ENCODE assay signal across 21 cellular contexts in the genomic region with DNA sequence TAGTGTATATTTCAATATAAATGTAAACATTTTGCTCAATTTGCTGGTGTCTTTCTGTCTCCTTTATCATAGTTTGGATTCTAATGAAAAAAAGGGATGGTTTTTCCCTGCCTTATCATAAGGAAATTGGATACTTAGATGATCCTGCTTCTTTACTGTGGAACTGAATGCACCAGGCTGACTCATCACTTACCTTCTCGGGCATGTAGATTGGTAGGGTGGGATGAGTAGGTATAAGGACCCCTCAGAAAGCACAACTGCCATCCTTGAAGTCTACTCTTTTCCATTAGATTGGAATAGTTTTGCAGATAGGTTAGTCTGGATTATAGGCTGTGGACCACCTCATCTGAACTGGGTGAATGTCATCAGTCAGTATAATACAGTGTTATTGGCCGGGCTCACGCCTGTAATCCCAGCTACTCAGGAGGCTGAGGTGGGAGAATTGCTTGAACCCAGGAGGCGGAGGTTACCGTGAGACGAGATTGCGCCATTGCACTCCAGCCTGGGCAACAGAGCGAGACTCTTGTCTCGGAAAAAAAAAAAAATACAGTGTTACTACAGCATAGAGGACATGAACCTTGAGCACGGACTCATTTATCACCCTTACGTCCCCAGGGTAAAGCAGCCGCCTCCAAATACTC. TPM values are rescaled to one million over a fixed set of nuclear protein-coding genes. Genes with fewer than 3 reads are reported as not detected.
DNase-seq lines count a peak whose midpoint lies in the region; ATAC-seq, FAIRE-seq and TF ChIP-seq lines count a peak whose summit lies in the region.
"Had no signal": no experiment of that assay in that cellular context is flagged by ENCODE, and none has a peak within 500 bp of the region (broad histone marks: within the 10 kb centered on the region; RNA-seq: fewer than 3 reads in every experiment).

No MANE protein-coding gene starts in this region.

- H2AFZ ChIP-seq in astrocyte (ENCODE audit: low read depth, low read length), result no peak overlapping the region

- H3K9me3 ChIP-seq in astrocyte (ENCODE audit: insufficient read depth, low read depth, low read length) (no peaks in the 10 kb centered on the region), mesodermal cell (ENCODE audit: control insufficient read depth, low read length) (no peaks in the 10 kb centered on the region), subcutaneous abdominal adipose tissue (ENCODE audit: control insufficient read depth in 5 of 5, low read length in 5 of 5) (no peaks in the 10 kb centered on the region), aorta (ENCODE audit: control insufficient read depth, low read length) (no peaks in the 10 kb centered on the region)
- H3K9me3 ChIP-seq: mucosa of descending colon, ovary, spleen had no signal

- no peak for DNase-seq in activated naive CD4-positive, alpha-beta T cell treated with anti-CD3 and anti-CD28 coated beads for 36 hours
- DNase-seq in activated naive CD4-positive, alpha-beta T cell treated with anti-CD3 and anti-CD28 coated beads, Interleukin-2, amount 10 ng/mL, durations not matched to agents 7 days and 5 days, result no peak
- DNase-seq in astrocyte (ENCODE audit: low read depth) (no peak), aorta (no peak), NCI-H510A (lab: John Stamatoyannopoulos, UW) (no peak)
- DNase-seq: ACHN; activated gamma-delta T cell; EL; hippocampal formation; mucosa of descending colon; NCI-H1417 treated with DMSO at 0.1 percent for 48 hours; NCI-H2171; ovary; RPMI8226; spleen; stimulated activated naive CD4-positive, alpha-beta T cell had no signal

- H3K4me2 ChIP-seq in astrocyte (ENCODE audit: low read length), result peak overlapping the region; percentile 36

- H3K36me3 ChIP-seq in astrocyte (ENCODE audit: insufficient read depth, low read length) (peaks cover 20% of the 10 kb centered on the region), mesodermal cell (ENCODE audit: control insufficient read depth, insufficient read depth, low read length) (peaks cover 72% of the 10 kb centered on the region), subcutaneous abdominal adipose tissue (ENCODE audit: control insufficient read depth in 5 of 5, insufficient read depth in 5 of 5, low read length in 5 of 5) (peaks cover 18 to 42% (median 22%) of the 10 kb centered on the region in 5 donors), aorta (ENCODE audit: control insufficient read depth in 1 of 2, insufficient read depth in 2 of 2, low read length in 1 of 2) (no peaks in the 10 kb centered on the region)
- H3K36me3 ChIP-seq: ovary had no signal

- H3K27ac ChIP-seq in astrocyte (ENCODE audit: low read depth, low read length) (no peak overlapping the region), mesodermal cell (ENCODE audit: low read depth, low read length, severe bottlenecking) (peak overlapping the region; percentile 43), subcutaneous abdominal adipose tissue (ENCODE audit: low read depth, low read length) (peak overlapping the region; percentile 26), aorta (ENCODE audit: low read depth in 1 of 2, low read length in 2 of 2) (no peak overlapping the region)
- H3K27ac ChIP-seq: VCaP had no signal

- H3K4me1 Mint-ChIP-seq in activated naive CD4-positive, alpha-beta T cell treated with anti-CD3 and anti-CD28 coated beads for 36 hours (ENCODE audit: low read depth), result peaks cover 9% of the 10 kb centered on the region
- peaks cover 2% of the 10 kb centered on the region for H3K4me1 Mint-ChIP-seq in activated naive CD4-positive, alpha-beta T cell treated with anti-CD3 and anti-CD28 coated beads, Interleukin-2, amount 10 ng/mL, durations not matched to agents 7 days and 5 days
- peaks cover 53% of the 10 kb centered on the region for H3K4me1 Mint-ChIP-seq in astrocyte (ENCODE audit: low read depth, unreplicated experiment)

- H3K27me3 Mint-ChIP-seq in activated naive CD4-positive, alpha-beta T cell treated with anti-CD3 and anti-CD28 coated beads for 36 hours (ENCODE audit: low read depth), result no peaks in the 10 kb centered on the region
- no peaks in the 10 kb centered on the region for H3K27me3 Mint-ChIP-seq in activated naive CD4-positive, alpha-beta T cell treated with anti-CD3 and anti-CD28 coated beads, Interleukin-2, amount 10 ng/mL, durations not matched to agents 7 days and 5 days
- no peaks in the 10 kb centered on the region for H3K27me3 Mint-ChIP-seq in astrocyte (ENCODE audit: low read depth, unreplicated experiment)

- no peak overlapping the region for H3K4me3 ChIP-seq in astrocyte (ENCODE audit: insufficient read depth, low read depth, low read length)
- no peak overlapping the region for H3K4me3 ChIP-seq in mesodermal cell (ENCODE audit: extremely low read depth, insufficient read depth, low read length, poor library complexity, severe bottlenecking)
- H3K4me3 ChIP-seq in subcutaneous abdominal adipose tissue (ENCODE audit: low read depth in 1 of 5, low read length in 5 of 5), result no peak overlapping the region
- no peak overlapping the region for H3K4me3 ChIP-seq in aorta (ENCODE audit: low read length in 2 of 2)
- H3K4me3 ChIP-seq: mucosa of descending colon, ovary, spleen had no signal

- H3K27me3 ChIP-seq in astrocyte (ENCODE audit: insufficient read depth, low read length) (no peaks in the 10 kb centered on the region), subcutaneous abdominal adipose tissue (ENCODE audit: control insufficient read depth in 5 of 5, insufficient read depth in 4 of 5, low read length in 5 of 5) (no peaks in the 10 kb centered on the region), aorta (ENCODE audit: control insufficient read depth in 1 of 2, insufficient read depth in 2 of 2, low read length in 1 of 2) (no peaks in the 10 kb centered on the region)
- H3K27me3 ChIP-seq: brain microvascular endothelial cell, ovary, spleen had no signal

- peaks cover 23% of the 10 kb centered on the region for H3K79me2 ChIP-seq in astrocyte (ENCODE audit: insufficient read depth, low read length)

- no peak overlapping the region for H3K4me3 Mint-ChIP-seq in activated naive CD4-positive, alpha-beta T cell treated with anti-CD3 and anti-CD28 coated beads for 36 hours
- no peak overlapping the region for H3K4me3 Mint-ChIP-seq in activated naive CD4-positive, alpha-beta T cell treated with anti-CD3 and anti-CD28 coated beads, Interleukin-2, amount 10 ng/mL, durations not matched to agents 7 days and 5 days
- no peak overlapping the region for H3K4me3 Mint-ChIP-seq in astrocyte (ENCODE audit: unreplicated experiment)

- peaks cover 7% of the 10 kb centered on the region for H3K36me3 Mint-ChIP-seq in activated naive CD4-positive, alpha-beta T cell treated with anti-CD3 and anti-CD28 coated beads for 36 hours (ENCODE audit: low read depth)
- H3K36me3 Mint-ChIP-seq in activated naive CD4-positive, alpha-beta T cell treated with anti-CD3 and anti-CD28 coated beads, Interleukin-2, amount 10 ng/mL, durations not matched to agents 7 days and 5 days, result peaks cover 27% of the 10 kb centered on the region
- H3K36me3 Mint-ChIP-seq in astrocyte (ENCODE audit: low read depth, unreplicated experiment), result peaks cover 18% of the 10 kb centered on the region

- H3K9me3 Mint-ChIP-seq in activated naive CD4-positive, alpha-beta T cell treated with anti-CD3 and anti-CD28 coated beads for 36 hours, result no peaks in the 10 kb centered on the region
- H3K9me3 Mint-ChIP-seq in activated naive CD4-positive, alpha-beta T cell treated with anti-CD3 and anti-CD28 coated beads, Interleukin-2, amount 10 ng/mL, durations not matched to agents 7 days and 5 days, result no peaks in the 10 kb centered on the region
- no peaks in the 10 kb centered on the region for H3K9me3 Mint-ChIP-seq in astrocyte (ENCODE audit: unreplicated experiment)

- TF ChIP-seq CTCF in astrocyte (IDR thresholded peaks at IDR 0.05; ENCODE audit: insufficient read depth, low read depth, low read length), result no peak

- intact Hi-C loops in activated naive CD4-positive, alpha-beta T cell treated with anti-CD3 and anti-CD28 coated beads for 36 hours (cut with micrococcal nuclease), result no loop called here
- intact Hi-C loops in aorta (cut with DNase I), result no loop called here

- CTCF ChIA-PET in activated naive CD4-positive, alpha-beta T cell treated with anti-CD3 and anti-CD28 coated beads for 36 hours (lab: Charles Lee), result interaction anchor here (0.6 to 1.6 kb wide), 2 partner anchors 10 to 19 kb away, joined by 3 to 8 read pairs; no protein-coding TSS in a partner anchor
- CTCF ChIA-PET in activated naive CD4-positive, alpha-beta T cell treated with anti-CD3 and anti-CD28 coated beads, Interleukin-2, amount 10 ng/mL, durations not matched to agents 7 days and 5 days (lab: Charles Lee), result interaction anchor here (0.8 to 2.2 kb wide), 5 partner anchors 10 to 49 kb away, joined by 3 to 17 read pairs (median 4); no protein-coding TSS in a partner anchor

- H3K4me1 ChIP-seq in astrocyte (ENCODE audit: insufficient read depth, low read length) (peaks cover 4% of the 10 kb centered on the region), mesodermal cell (ENCODE audit: control insufficient read depth, insufficient read depth, low read length, poor library complexity, severe bottlenecking) (peaks cover 33% of the 10 kb centered on the region), subcutaneous abdominal adipose tissue (ENCODE audit: control insufficient read depth in 5 of 5, insufficient read depth in 5 of 5, low read length in 5 of 5) (peaks cover 0 to 43% (median 33%) of the 10 kb centered on the region in 5 donors), aorta (ENCODE audit: control insufficient read depth in 1 of 2, insufficient read depth in 2 of 2, low read length in 2 of 2) (no peaks in the 10 kb centered on the region)

- no peak overlapping the region for H3K9ac ChIP-seq in astrocyte (ENCODE audit: low read length)
- no peak overlapping the region for H3K9ac ChIP-seq in subcutaneous abdominal adipose tissue (ENCODE audit: low read length in 5 of 5)

- ATAC-seq in GM18505 (IDR thresholded peaks at IDR 0.05; ENCODE audit: unreplicated experiment), result no peak
- no peak for ATAC-seq in aorta (ENCODE audit: low FRiP score)
- ATAC-seq: mucosa of descending colon had no signal

- peak overlapping the region; percentile 18 for H3K27ac Mint-ChIP-seq in activated naive CD4-positive, alpha-beta T cell treated with anti-CD3 and anti-CD28 coated beads for 36 hours
- H3K27ac Mint-ChIP-seq in activated naive CD4-positive, alpha-beta T cell treated with anti-CD3 and anti-CD28 coated beads, Interleukin-2, amount 10 ng/mL, durations not matched to agents 7 days and 5 days, result no peak overlapping the region
- H3K27ac Mint-ChIP-seq in astrocyte (ENCODE audit: unreplicated experiment), result peak overlapping the region; percentile 82

- 79 to 85% methylated on average over 9 to 11 of the region's 12 CpGs for WGBS in mesodermal cell (ENCODE audit: insufficient coverage in 2 of 2), 2 experiments
- 70 to 80% methylated on average over 12 of the region's 12 CpGs for WGBS in aorta, 2 donors

- FAIRE-seq in astrocyte (lab: Jason Lieb, UNC), result no peak

- H4K20me1 ChIP-seq in astrocyte (ENCODE audit: insufficient read depth, low read length), result peaks cover 49% of the 10 kb centered on the region

- TF ChIP-seq POLR2A in GM18505 (IDR thresholded peaks at IDR 0.05; ENCODE audit: borderline replicate concordance, extremely low read depth, insufficient read depth, insufficient read length), result no peak

RNA-seq across cellular contexts. Expression of gene SIDT2, which starts 7.4 kb away (rescaled TPM):
- 10 to 100 TPM; 23.9 to 25.6 TPM for total RNA-seq in activated naive CD4-positive, alpha-beta T cell treated with anti-CD3 and anti-CD28 coated beads for 36 hours
- total RNA-seq in astrocyte (54.8 and 55.8 TPM in 2 replicates), aorta (10 to 100 TPM; 51.2 to 81.3 TPM)
- 24.4 TPM for polyA plus RNA-seq in mesodermal cell (2013, experiment 1 of 2)
- 22.4 TPM for polyA plus RNA-seq in mesodermal cell (2013, experiment 2 of 2)
- 10 to 100 TPM; 10.4 to 62.9 TPM for polyA plus RNA-seq in aorta

RNA-seq across cellular contexts. Expression of gene PAFAH1B2, which starts 27.0 kb away (rescaled TPM):
- total RNA-seq in activated naive CD4-positive, alpha-beta T cell treated with anti-CD3 and anti-CD28 coated beads for 36 hours, result 10 to 100 TPM; 43.7 to 44.3 TPM
- total RNA-seq in astrocyte (139 and 142 TPM in 2 replicates), aorta (10 to 100 TPM; 69.9 to 73.5 TPM)
- polyA plus RNA-seq in mesodermal cell (2013, experiment 1 of 2), result 65.6 TPM
- polyA plus RNA-seq in mesodermal cell (2013, experiment 2 of 2), result 65.0 TPM
- polyA plus RNA-seq in aorta, result 10 to 100 TPM; 18.2 to 20.5 TPM

RNA-seq across cellular contexts. Expression of gene TAGLN, which starts 28.0 kb away (rescaled TPM):
- total RNA-seq in activated naive CD4-positive, alpha-beta T cell treated with anti-CD3 and anti-CD28 coated beads for 36 hours, result 1 to 10 TPM; 2.1 to 2.2 TPM
- total RNA-seq in astrocyte (3,676 and 4,004 TPM in 2 replicates), aorta (over 10,000 TPM in 1 of 2 donors, 1,000 to 10,000 TPM in 1; 4,857 to 10,188 TPM)
- polyA plus RNA-seq in mesodermal cell (2013, experiment 1 of 2), result 696 TPM
- polyA plus RNA-seq in mesodermal cell (2013, experiment 2 of 2), result 449 TPM
- over 10,000 TPM; 12,625 to 13,815 TPM for polyA plus RNA-seq in aorta

Comparison
In these comparisons a context has a peak if more than half of its experiments do, and no peak if none do; other contexts are left out.
1. H3K27ac ChIP-seq: peak in mesodermal cell (single experiment) and subcutaneous abdominal adipose tissue (single experiment); none in astrocyte (single experiment) and aorta (0 of 2).
2. RNA of gene TAGLN, which starts 28.0 kb away (total RNA-seq): 4,857 to 10,188 TPM in aorta and 3,676 to 4,004 TPM in astrocyte; 2.1 to 2.2 TPM in activated naive CD4-positive, alpha-beta T cell treated with anti-CD3 and anti-CD28 coated beads for 36 hours; every median in the first group is over 1,000 times any median in the second.